In the genomic region with DNA sequence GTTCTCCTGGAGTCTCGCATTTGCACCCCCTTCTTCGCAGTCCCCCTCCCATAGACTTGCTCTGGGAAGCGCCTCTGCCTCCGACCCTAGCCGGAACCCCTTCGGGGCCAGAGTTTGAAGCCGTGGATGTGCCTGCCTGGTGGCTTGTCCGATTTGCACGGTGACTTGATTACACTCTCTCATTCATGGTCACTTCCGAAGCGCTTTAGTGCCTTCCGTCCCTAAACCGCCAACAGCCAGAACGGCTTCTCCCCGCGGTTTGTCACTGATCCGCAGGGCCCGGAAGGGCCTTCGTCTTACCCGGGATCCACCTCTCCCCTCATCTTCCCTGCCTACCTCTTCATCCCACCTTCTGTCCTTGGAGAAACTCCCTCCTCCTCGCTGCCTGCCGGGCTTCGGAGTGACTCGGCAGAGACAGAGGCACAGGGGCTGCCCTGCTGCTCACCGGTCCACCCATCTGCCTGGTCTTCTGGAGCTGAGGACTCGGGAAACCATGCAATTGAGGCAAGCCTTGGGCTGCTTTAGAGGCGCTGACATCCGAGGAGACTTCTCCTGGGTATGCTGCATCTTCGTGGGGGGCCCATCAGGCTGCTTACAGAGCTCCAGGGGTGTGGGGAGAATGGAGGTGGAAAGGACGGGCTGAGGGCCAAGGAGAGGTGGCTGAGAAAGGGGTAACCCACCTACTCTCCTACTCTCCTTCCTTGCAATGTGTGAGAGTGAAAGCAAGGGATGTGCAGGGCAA, we compare ENCODE assay signal across 9 cellular contexts. TPM values are rescaled to one million over a fixed set of nuclear protein-coding genes. Genes with fewer than 3 reads are reported as not detected.
DNase-seq lines count a peak whose midpoint lies in the region; ATAC-seq and TF ChIP-seq lines count a peak whose summit lies in the region.
"Had no signal": no experiment of that assay in that cellular context is flagged by ENCODE, and none has a peak within 500 bp of the region (broad histone marks: within the 10 kb centered on the region; RNA-seq: fewer than 3 reads in every experiment).

No MANE protein-coding gene starts in this region.

- H3K9me3 ChIP-seq in RWPE2 (ENCODE audit: severe bottlenecking): no peaks in the 10 kb centered on the region
- H3K9me3 ChIP-seq in neural progenitor cell (ENCODE audit: low read depth): no peaks in the 10 kb centered on the region

- DNase-seq in EH (ENCODE audit: low read depth) (peak; percentile 54), RWPE2 (ENCODE audit: low spot score) (peak; percentile 57), endothelial cell (ENCODE audit: low spot score) (no peak), retina (peak; percentile 62), AG20443 (ENCODE audit: low spot score) (no peak), neural progenitor cell (ENCODE audit: low spot score) (no peak)
- no peak for DNase-seq in stimulated activated CD4-positive, alpha-beta T cell treated with anti-CD3 and anti-CD28 coated beads, Interleukin-4, amount 100 ng/mL, for 1 hour

- H3K27me3 Mint-ChIP-seq in endothelial cell (ENCODE audit: unreplicated experiment) (peaks cover 49% of the 10 kb centered on the region), neural progenitor cell (ENCODE audit: insufficient read depth, low read depth) (peaks cover 94% of the 10 kb centered on the region)

- H3K27me3 ChIP-seq in RWPE2 (ENCODE audit: insufficient read depth, poor library complexity, severe bottlenecking) (no peaks in the 10 kb centered on the region), neural progenitor cell (peaks cover 100% of the 10 kb centered on the region)

- no peak overlapping the region for H3K4me2 ChIP-seq in neural progenitor cell

- no peaks in the 10 kb centered on the region for H3K36me3 ChIP-seq in RWPE2 (ENCODE audit: low read depth)
- no peaks in the 10 kb centered on the region for H3K36me3 ChIP-seq in neural progenitor cell

- H3K9me3 Mint-ChIP-seq in endothelial cell (ENCODE audit: unreplicated experiment): no peaks in the 10 kb centered on the region
- H3K9me3 Mint-ChIP-seq in neural progenitor cell: peaks cover 17% of the 10 kb centered on the region

- H3K4me3 ChIP-seq in RWPE2 (ENCODE audit: severe bottlenecking) (peak overlapping the region; percentile 49), neural progenitor cell (no peak overlapping the region)

- TF ChIP-seq CTCF in RWPE2 (IDR thresholded peaks at IDR 0.05; ENCODE audit: poor library complexity, severe bottlenecking) (no peak), endothelial cell (IDR thresholded peaks at IDR 0.05; ENCODE audit: unreplicated experiment) (no peak), neural progenitor cell (IDR thresholded peaks at IDR 0.05) (no peak)

- no peak overlapping the region for H2AFZ ChIP-seq in neural progenitor cell (replicated peaks)

- H3K4me3 Mint-ChIP-seq in endothelial cell (ENCODE audit: unreplicated experiment) (peak overlapping the region; percentile 28), neural progenitor cell (no peak overlapping the region)

- H3K4me1 ChIP-seq in RWPE2 (ENCODE audit: insufficient read depth, poor library complexity, severe bottlenecking): peaks cover 28% of the 10 kb centered on the region
- H3K4me1 ChIP-seq in neural progenitor cell: peaks cover 14% of the 10 kb centered on the region

- H3K27ac Mint-ChIP-seq in endothelial cell (ENCODE audit: unreplicated experiment): no peak overlapping the region
- H3K27ac Mint-ChIP-seq in neural progenitor cell: no peak overlapping the region

- ATAC-seq in RWPE2 (ENCODE audit: low read depth): peak; percentile 1; the same call in 2 of the 3 replicates
- no peak for ATAC-seq in HG02981 (IDR thresholded peaks at IDR 0.05; ENCODE audit: unreplicated experiment)

- no peak overlapping the region for H3K9ac ChIP-seq in neural progenitor cell

- H3K4me1 Mint-ChIP-seq in endothelial cell (ENCODE audit: unreplicated experiment) (peaks cover 46% of the 10 kb centered on the region), neural progenitor cell (peaks cover 10% of the 10 kb centered on the region)

- H3K27ac ChIP-seq in RWPE2 (ENCODE audit: poor library complexity, severe bottlenecking) (peak overlapping the region; percentile 92), neural progenitor cell (no peak overlapping the region)

- peaks cover 17% of the 10 kb centered on the region for H3F3A ChIP-seq in neural progenitor cell (ENCODE audit: low read depth)

- no peaks in the 10 kb centered on the region for H3K79me2 ChIP-seq in neural progenitor cell (ENCODE audit: low read depth)

- H3K36me3 Mint-ChIP-seq in endothelial cell (ENCODE audit: low read depth, unreplicated experiment) (peaks cover 6% of the 10 kb centered on the region), neural progenitor cell (no peaks in the 10 kb centered on the region)

- H4K20me1 ChIP-seq in neural progenitor cell (ENCODE audit: low read depth): peaks cover 100% of the 10 kb centered on the region

RNA-seq across cellular contexts. Expression of a gene that starts 0.8 kb away (rescaled TPM):
- total RNA-seq in endothelial cell (ENCODE audit: unreplicated experiment) (not detected), neural progenitor cell (ENCODE audit: low replicate concordance) (not detected in 2 replicates)

RNA-seq across cellular contexts. Expression of a gene that starts 11.8 kb away (rescaled TPM):
- total RNA-seq in endothelial cell (ENCODE audit: unreplicated experiment): not detected
- total RNA-seq in neural progenitor cell (ENCODE audit: low replicate concordance): not detected in 2 replicates

RNA-seq across cellular contexts. Expression of a gene that starts 14.0 kb away (rescaled TPM):
- total RNA-seq in endothelial cell (ENCODE audit: unreplicated experiment) (not detected), neural progenitor cell (ENCODE audit: low replicate concordance) (not detected in 2 replicates)
- total RNA-seq: glomerular endothelial cell had no signal

RNA-seq across cellular contexts. Expression of a gene that starts 20.5 kb away (rescaled TPM):
- total RNA-seq in endothelial cell (ENCODE audit: unreplicated experiment) (0.80 TPM), neural progenitor cell (ENCODE audit: low replicate concordance) (not detected in 2 replicates)

RNA-seq across cellular contexts. Expression of a gene that starts 29.4 kb away (rescaled TPM):
- not detected for total RNA-seq in endothelial cell (ENCODE audit: unreplicated experiment)
- total RNA-seq in neural progenitor cell (ENCODE audit: low replicate concordance): not detected in 2 replicates

Comparison
In these comparisons a context has a peak if more than half of its experiments do, and no peak if none do; other contexts are left out.
1. DNase-seq: peak in EH (single experiment), RWPE2 (single experiment) and retina (single experiment); none in endothelial cell (single experiment), AG20443 (single experiment), neural progenitor cell (single experiment) and stimulated activated CD4-positive, alpha-beta T cell treated with anti-CD3 and anti-CD28 coated beads, Interleukin-4, amount 100 ng/mL, for 1 hour (single experiment).